Comparison of ENCODE assay signal across 10 cellular contexts in the genomic region with DNA sequence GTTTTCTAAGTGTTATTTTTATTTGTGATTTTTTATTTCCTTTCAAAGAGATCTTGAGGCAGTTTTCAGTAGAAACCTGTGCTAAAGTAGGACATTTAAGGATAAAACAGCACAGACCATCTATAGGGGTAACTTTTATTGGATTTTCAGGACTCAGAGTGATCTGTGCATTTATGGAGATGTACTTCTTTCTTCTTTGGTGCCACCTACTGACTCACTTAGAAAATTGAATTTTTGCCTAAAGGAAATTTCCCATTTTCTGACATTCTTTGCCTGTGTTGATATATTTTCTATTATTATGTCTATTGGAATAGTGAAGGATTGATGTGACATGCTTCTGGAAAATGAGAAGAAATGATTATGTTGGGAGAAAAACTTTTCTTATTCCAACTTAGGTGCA.
DNase-seq lines count a peak whose midpoint lies in the region; ATAC-seq, FAIRE-seq and TF ChIP-seq lines count a peak whose summit lies in the region.
"Had no signal": no experiment of that assay in that cellular context is flagged by ENCODE, and none has a peak within 500 bp of the region (broad histone marks: within the 10 kb centered on the region; RNA-seq: fewer than 3 reads in every experiment).

No MANE protein-coding gene starts in this region.

- H3K27me3 ChIP-seq in DOHH2 (ENCODE audit: control insufficient read depth, low read length) (peaks cover 10% of the 10 kb centered on the region; the same call in 1 of the 2 replicates), HepG2 (ENCODE audit: control insufficient read depth in 1 of 2, insufficient read depth in 2 of 2, low read length in 2 of 2) (peaks cover 0 to 15% of the 10 kb centered on the region in 2 experiments; a peak in 2 of 5 replicates)

- H3K36me3 ChIP-seq in DOHH2 (ENCODE audit: control insufficient read depth, low read length) (no peaks in the 10 kb centered on the region), HepG2 (replicated peaks in 1 of 2; ENCODE audit: control insufficient read depth in 1 of 2, insufficient read depth in 2 of 2, low read length in 2 of 2) (no peaks in the 10 kb centered on the region)

- no peak for ATAC-seq in HepG2
- ATAC-seq in GM19395 (IDR thresholded peaks at IDR 0.05; ENCODE audit: unreplicated experiment), result no peak
- ATAC-seq: activated T-cell treated with anti-CD3 and anti-CD28 coated beads, Interleukin-2, amount 50 U/mL, for 72 hours had no signal

- TF ChIP-seq CTCF in DOHH2 (IDR thresholded peaks at IDR 0.05; ENCODE audit: low read depth, low read length, poor library complexity, severe bottlenecking), result peak; percentile 37
- peak; percentile 22 for TF ChIP-seq CTCF in HepG2 (CRISPR knock-in tag; IDR thresholded peaks at IDR 0.05)

- H3K9me3 ChIP-seq in DOHH2 (ENCODE audit: control insufficient read depth, insufficient read depth, low read length) (no peaks in the 10 kb centered on the region), HepG2 (ENCODE audit: low read length) (no peaks in the 10 kb centered on the region)

- H3K79me2 ChIP-seq in DOHH2 (ENCODE audit: control insufficient read depth, low read length) (no peaks in the 10 kb centered on the region), HepG2 (ENCODE audit: insufficient read depth, low read length) (no peaks in the 10 kb centered on the region)

- H3K27me3 Mint-ChIP-seq in activated T-helper 2 cell treated with anti-CD3 and anti-CD28 coated beads, Interferon-gamma antibody, Interleukin-2, Interleukin-4, amounts not matched to agents 10 μg/mL and 5 μg/mL and 100 μg/mL, durations not matched to agents 14 hours and 24 hours and 36 hours (ENCODE audit: low read depth), result peaks cover 19% of the 10 kb centered on the region
- peaks cover 12% of the 10 kb centered on the region for H3K27me3 Mint-ChIP-seq in activated CD4-positive, alpha-beta memory T cell treated with anti-CD3 and anti-CD28 coated beads for 36 hours

- no peaks in the 10 kb centered on the region for H3F3A ChIP-seq in DOHH2 (ENCODE audit: control insufficient read depth, insufficient read depth)

- H3K4me3 ChIP-seq in DOHH2 (ENCODE audit: low read length) (no peak overlapping the region), HepG2 (replicated peaks in 1 of 3; ENCODE audit: insufficient read depth in 1 of 3, low read depth in 2 of 3, low read length in 3 of 3) (no peak overlapping the region)

- H3K36me3 Mint-ChIP-seq in activated T-helper 2 cell treated with anti-CD3 and anti-CD28 coated beads, Interferon-gamma antibody, Interleukin-2, Interleukin-4, amounts not matched to agents 10 μg/mL and 5 μg/mL and 100 μg/mL, durations not matched to agents 14 hours and 24 hours and 36 hours (ENCODE audit: low read depth), result no peaks in the 10 kb centered on the region
- H3K36me3 Mint-ChIP-seq in activated CD4-positive, alpha-beta memory T cell treated with anti-CD3 and anti-CD28 coated beads for 36 hours, result no peaks in the 10 kb centered on the region
- H3K36me3 Mint-ChIP-seq: naive B cell had no signal

- H3K9me3 Mint-ChIP-seq in activated T-helper 2 cell treated with anti-CD3 and anti-CD28 coated beads, Interferon-gamma antibody, Interleukin-2, Interleukin-4, amounts not matched to agents 10 μg/mL and 5 μg/mL and 100 μg/mL, durations not matched to agents 14 hours and 24 hours and 36 hours, result no peaks in the 10 kb centered on the region
- no peaks in the 10 kb centered on the region for H3K9me3 Mint-ChIP-seq in activated CD4-positive, alpha-beta memory T cell treated with anti-CD3 and anti-CD28 coated beads for 36 hours
- H3K9me3 Mint-ChIP-seq: activated T-cell treated with anti-CD3 and anti-CD28 coated beads, Interleukin-2, amount 50 U/mL, for 72 hours; naive B cell had no signal

- peaks cover 3% of the 10 kb centered on the region for H3K4me1 Mint-ChIP-seq in activated T-helper 2 cell treated with anti-CD3 and anti-CD28 coated beads, Interferon-gamma antibody, Interleukin-2, Interleukin-4, amounts not matched to agents 10 μg/mL and 5 μg/mL and 100 μg/mL, durations not matched to agents 14 hours and 24 hours and 36 hours (ENCODE audit: low read depth)
- H3K4me1 Mint-ChIP-seq in activated CD4-positive, alpha-beta memory T cell treated with anti-CD3 and anti-CD28 coated beads for 36 hours (ENCODE audit: low read depth), result no peaks in the 10 kb centered on the region

- no peak overlapping the region for H3K4me3 Mint-ChIP-seq in activated T-helper 2 cell treated with anti-CD3 and anti-CD28 coated beads, Interferon-gamma antibody, Interleukin-2, Interleukin-4, amounts not matched to agents 10 μg/mL and 5 μg/mL and 100 μg/mL, durations not matched to agents 14 hours and 24 hours and 36 hours (ENCODE audit: low read depth)
- no peak overlapping the region for H3K4me3 Mint-ChIP-seq in activated CD4-positive, alpha-beta memory T cell treated with anti-CD3 and anti-CD28 coated beads for 36 hours
- H3K4me3 Mint-ChIP-seq: activated T-cell treated with anti-CD3 and anti-CD28 coated beads, Interleukin-2, amount 50 U/mL, for 72 hours; naive B cell had no signal

- no peak overlapping the region for H3K27ac ChIP-seq in DOHH2 (ENCODE audit: low read depth, low read length)
- H3K27ac ChIP-seq in HepG2 (ENCODE audit: extremely low read length, insufficient read depth, low read length), result no peak overlapping the region

- TF ChIP-seq EP300 in HepG2 (IDR thresholded peaks at IDR 0.05; ENCODE audit: low read depth in 2 of 2, low read length in 2 of 2), result no peak
- TF ChIP-seq EP300 in HepG2 (CRISPR knock-in tag; IDR thresholded peaks at IDR 0.05; ENCODE audit: borderline replicate concordance), result no peak

- DNase-seq in KBM-7, result peak; percentile 44
- peak; percentile 19 for DNase-seq in amniotic epithelial cell (ENCODE audit: low read depth)
- DNase-seq in HepG2 (ENCODE audit: low spot score), result peak; percentile 10
- no peak for DNase-seq in activated T-helper 2 cell treated with anti-CD3 and anti-CD28 coated beads, Interferon-gamma antibody, Interleukin-2, Interleukin-4, amounts not matched to agents 10 μg/mL and 5 μg/mL and 100 μg/mL, durations not matched to agents 14 hours and 24 hours and 36 hours (ENCODE audit: low spot score)
- DNase-seq in NCI-H187 (lab: John Stamatoyannopoulos, UW), result no peak
- no peak for DNase-seq in activated CD4-positive, alpha-beta memory T cell treated with anti-CD3 and anti-CD28 coated beads for 36 hours
- DNase-seq: activated T-cell treated with anti-CD3 and anti-CD28 coated beads, Interleukin-2, amount 50 U/mL, for 72 hours; naive B cell had no signal

- H3K4me2 ChIP-seq in DOHH2 (ENCODE audit: low read length) (no peak overlapping the region), HepG2 (ENCODE audit: low read depth, low read length) (no peak overlapping the region)

- intact Hi-C loops in HepG2 (cut with micrococcal nuclease; ENCODE audit: unreplicated experiment), result no loop called here
- intact Hi-C loops in activated T-helper 2 cell treated with anti-CD3 and anti-CD28 coated beads, Interferon-gamma antibody, Interleukin-2, Interleukin-4, amounts not matched to agents 10 μg/mL and 5 μg/mL and 100 μg/mL, durations not matched to agents 14 hours and 24 hours and 36 hours (cut with micrococcal nuclease), result no loop called here
- intact Hi-C loops in activated CD4-positive, alpha-beta memory T cell treated with anti-CD3 and anti-CD28 coated beads for 36 hours (cut with micrococcal nuclease), result no loop called here

- H3K4me1 ChIP-seq in DOHH2 (ENCODE audit: control insufficient read depth, low read length) (no peaks in the 10 kb centered on the region), HepG2 (ENCODE audit: insufficient read depth, low read length) (no peaks in the 10 kb centered on the region)

- H3K27ac Mint-ChIP-seq in activated T-helper 2 cell treated with anti-CD3 and anti-CD28 coated beads, Interferon-gamma antibody, Interleukin-2, Interleukin-4, amounts not matched to agents 10 μg/mL and 5 μg/mL and 100 μg/mL, durations not matched to agents 14 hours and 24 hours and 36 hours, result no peak overlapping the region
- H3K27ac Mint-ChIP-seq in activated CD4-positive, alpha-beta memory T cell treated with anti-CD3 and anti-CD28 coated beads for 36 hours, result no peak overlapping the region
- H3K27ac Mint-ChIP-seq: activated T-cell treated with anti-CD3 and anti-CD28 coated beads, Interleukin-2, amount 50 U/mL, for 72 hours had no signal

- no peak overlapping the region for H2AFZ ChIP-seq in HepG2 (ENCODE audit: low read length)

- POLR2A ChIA-PET in HepG2 (lab: Yijun Ruan, JAX), result no interaction called here
- POLR2A ChIA-PET in activated CD4-positive, alpha-beta memory T cell treated with anti-CD3 and anti-CD28 coated beads for 36 hours (lab: Charles Lee), result no interaction called here

- no peak for TF ChIP-seq POLR2A in HepG2 (IDR thresholded peaks at IDR 0.05; ENCODE audit: insufficient read depth in 1 of 2, low read depth in 2 of 2, low read length in 2 of 2)

- no peaks in the 10 kb centered on the region for H3K9me2 ChIP-seq in DOHH2 (replicated peaks; ENCODE audit: control insufficient read depth, low read length)

- no peaks in the 10 kb centered on the region for H4K20me1 ChIP-seq in DOHH2 (ENCODE audit: control insufficient read depth, insufficient read depth, low read depth, low read length)
- no peaks in the 10 kb centered on the region for H4K20me1 ChIP-seq in HepG2 (ENCODE audit: insufficient read depth, low read length)

- in situ Hi-C loops in KBM-7 (cut with MboI; ENCODE audit: low pct_unique_long_range_greater_than_20kb, low sequenced_read_pairs), result loop anchor here (25.0 kb wide), 1 partner anchor 306 kb away; no protein-coding TSS in a partner anchor
- in situ Hi-C loops in HepG2 (cut with HindIII; ENCODE audit: extremely low pct_ligation_motif_present, low pct_unique_long_range_greater_than_20kb), result loop anchor here (10.0 kb wide), 1 partner anchor 309 kb away; no protein-coding TSS in a partner anchor

- CTCF ChIA-PET in HepG2 (lab: Yijun Ruan, JAX; ENCODE audit: low intra/inter-chr PET ratio, low total read pairs), result interaction anchor here (0.8 to 1.9 kb wide), 2 partner anchors 310 to 337 kb away, joined by 4 to 6 read pairs; partner anchors contain the start of genes GON7 and UBR7
- CTCF ChIA-PET in activated CD4-positive, alpha-beta memory T cell treated with anti-CD3 and anti-CD28 coated beads for 36 hours (lab: Charles Lee), result no interaction called here

- FAIRE-seq in HepG2 (lab: Jason Lieb, UNC), result peak; percentile 26

- no TSS peak for BruUV-seq in HepG2 (replicated peaks; lab: Mats Ljungman, UMichigan)

- no peak for TF ChIP-seq RAD21 in HepG2 (CRISPR knock-in tag; IDR thresholded peaks at IDR 0.05)

- no peak overlapping the region for H3K9ac ChIP-seq in HepG2 (ENCODE audit: insufficient read depth, low read depth, low read length)

Comparison
In these comparisons a context has a peak if more than half of its experiments do, and no peak if none do; other contexts are left out.
1. DNase-seq: peak in KBM-7 (single experiment), amniotic epithelial cell (single experiment) and HepG2 (single experiment); none in activated T-helper 2 cell treated with anti-CD3 and anti-CD28 coated beads, Interferon-gamma antibody, Interleukin-2, Interleukin-4, amounts not matched to agents 10 μg/mL and 5 μg/mL and 100 μg/mL, durations not matched to agents 14 hours and 24 hours and 36 hours (single experiment), NCI-H187 (0 of 2) and activated CD4-positive, alpha-beta memory T cell treated with anti-CD3 and anti-CD28 coated beads for 36 hours (single experiment).